ENCODE assay signal across 8 cellular contexts in genomic region chr7:50793115-50793946, GRCh38. TPM values are rescaled to one million over a fixed set of nuclear protein-coding genes. Genes with fewer than 3 reads are reported as not detected.
A peak's percentile ranks its signal among the peaks of the same experiment; 100 is the strongest.
DNase-seq lines count a peak whose midpoint lies in the region; ATAC-seq and TF ChIP-seq lines count a peak whose summit lies in the region.

No MANE protein-coding gene starts in this region.

- H3K4me3 ChIP-seq in PC-9 = peak overlapping the region; percentile 73; the same call in 1 of the 2 replicates
- peak overlapping the region in 11 of 12 donors; percentile 36 to 94 (median 70) for H3K4me3 ChIP-seq in heart left ventricle

- peaks cover 57% of the 10 kb centered on the region for H3K27me3 Mint-ChIP-seq in activated naive CD8-positive, alpha-beta T cell treated with anti-CD3 and anti-CD28 coated beads, Interleukin-2, amount 10 ng/mL, durations not matched to agents 7 days and 5 days

- 1 to 2% (median 1%) methylated on average over 10 to 113 of the region's 113 CpGs for WGBS in heart left ventricle, 4 donors

- H3K27ac Mint-ChIP-seq in activated naive CD8-positive, alpha-beta T cell treated with anti-CD3 and anti-CD28 coated beads, Interleukin-2, amount 10 ng/mL, durations not matched to agents 7 days and 5 days = no peak overlapping the region

- POLR2A ChIA-PET in PC-9 (lab: Charles Lee; ENCODE audit: unreplicated experiment) = no interaction called here
- POLR2A ChIA-PET in activated naive CD8-positive, alpha-beta T cell treated with anti-CD3 and anti-CD28 coated beads, Interleukin-2, amount 10 ng/mL, durations not matched to agents 7 days and 5 days (lab: Charles Lee) = no interaction called here

- BruUV-seq in PC-9 (replicated peaks; lab: Mats Ljungman, UMichigan) = TSS peak; percentile 39

- TF ChIP-seq CTCF in PC-9 (conservative IDR thresholded peaks at IDR 0.05) (no peak), heart left ventricle (IDR thresholded peaks at IDR 0.05) (peak in 1 of 12 donors; percentile 1)

- peak overlapping the region; percentile 44 for H3K4me3 Mint-ChIP-seq in activated naive CD8-positive, alpha-beta T cell treated with anti-CD3 and anti-CD28 coated beads, Interleukin-2, amount 10 ng/mL, durations not matched to agents 7 days and 5 days

- H3F3A ChIP-seq in PC-9 (ENCODE audit: insufficient read depth, low read depth) = peaks cover 20% of the 10 kb centered on the region; the same call in 1 of the 2 replicates

- peaks cover 3% of the 10 kb centered on the region for H3K4me1 Mint-ChIP-seq in activated naive CD8-positive, alpha-beta T cell treated with anti-CD3 and anti-CD28 coated beads, Interleukin-2, amount 10 ng/mL, durations not matched to agents 7 days and 5 days

- intact Hi-C loops in PC-9 (cut with micrococcal nuclease; ENCODE audit: unreplicated experiment) = loop anchor here (2.0 to 10.0 kb wide), 5 partner anchors 39 to 581 kb away; no protein-coding TSS in a partner anchor
- intact Hi-C loops in heart left ventricle (cut with DNase I) = loop anchor here in 6 of 10 donors (2.0 to 10.0 kb wide), 8 partner anchors 164 to 351 kb away; no protein-coding TSS in a partner anchor
- intact Hi-C loops in posterior vena cava (cut with DNase I) = loop anchor here in 1 of 2 donors (10.0 kb wide), 1 partner anchor 271 kb away; no protein-coding TSS in a partner anchor

- no peaks in the 10 kb centered on the region for H3K36me3 Mint-ChIP-seq in activated naive CD8-positive, alpha-beta T cell treated with anti-CD3 and anti-CD28 coated beads, Interleukin-2, amount 10 ng/mL, durations not matched to agents 7 days and 5 days

- peaks cover 34% of the 10 kb centered on the region for H4K20me1 ChIP-seq in PC-9 (ENCODE audit: insufficient read depth)

- peak in 1 of 2 donors; percentile 20 for TF ChIP-seq POLR2A in heart left ventricle (IDR thresholded peaks at IDR 0.05)

- peak overlapping the region; percentile 71 for H3K4me2 ChIP-seq in PC-9

- no peaks in the 10 kb centered on the region for H3K9me2 ChIP-seq in PC-9 (ENCODE audit: insufficient read depth)

- H3K27ac ChIP-seq in PC-9 (no peak overlapping the region), heart left ventricle (peak overlapping the region; percentile 64 to 94 (median 85))

- H3K36me3 ChIP-seq in PC-9 (ENCODE audit: low read depth) = peaks cover 9% of the 10 kb centered on the region; the same call in 1 of the 2 replicates
- no peaks in the 10 kb centered on the region for H3K36me3 ChIP-seq in heart left ventricle

- in situ Hi-C loops in G401 (cut with HindIII; ENCODE audit: low sequenced_read_pairs) = no loop called here

- peaks cover 40% of the 10 kb centered on the region for H3K79me2 ChIP-seq in PC-9 (ENCODE audit: low read depth)

- no peaks in the 10 kb centered on the region for H3K9me3 Mint-ChIP-seq in activated naive CD8-positive, alpha-beta T cell treated with anti-CD3 and anti-CD28 coated beads, Interleukin-2, amount 10 ng/mL, durations not matched to agents 7 days and 5 days

- H2AFZ ChIP-seq in PC-9 = peak overlapping the region; percentile 53; the same call in 1 of the 2 replicates

- CTCF ChIA-PET in PC-9 (lab: Charles Lee) = no interaction called here

- peak; percentile 36 for DNase-seq in NCI-H2029 (lab: John Stamatoyannopoulos, UW)
- DNase-seq in NCI-H2029 treated with DMSO at 0.1 percent for 48 hours (lab: John Stamatoyannopoulos, UW) = no peak
- DNase-seq in PC-9 = peak in 1 of 2 experiments; percentile 72
- DNase-seq in activated naive CD8-positive, alpha-beta T cell treated with anti-CD3 and anti-CD28 coated beads, Interleukin-2, amount 10 ng/mL, durations not matched to agents 7 days and 5 days = peak; percentile 53
- DNase-seq in heart left ventricle = peak; percentile 82 to 87 (median 84)
- peak; percentile 88 for DNase-seq in posterior vena cava (ENCODE audit: low spot score)
- no peak for DNase-seq in G401 (ENCODE audit: low spot score)

- H3K27me3 ChIP-seq in PC-9 (ENCODE audit: insufficient read depth, low read depth) = no peaks in the 10 kb centered on the region
- H3K27me3 ChIP-seq in heart left ventricle = no peaks in the 10 kb centered on the region

- peaks cover 14% of the 10 kb centered on the region; the same call in 1 of the 2 replicates for H3K9me3 ChIP-seq in PC-9 (ENCODE audit: insufficient read depth, low read depth)
- peaks cover 0 to 1% (median 0%) of the 10 kb centered on the region in 12 donors for H3K9me3 ChIP-seq in heart left ventricle

- ATAC-seq in activated naive CD8-positive, alpha-beta T cell treated with anti-CD3 and anti-CD28 coated beads, Interleukin-2, amount 10 ng/mL, durations not matched to agents 7 days and 5 days (ENCODE audit: low read depth) = peak; percentile 56
- ATAC-seq in heart left ventricle (peak; percentile 44 to 88 (median 76)), HG02981 (IDR thresholded peaks at IDR 0.05; ENCODE audit: unreplicated experiment) (no peak)

- H3K4me1 ChIP-seq in PC-9 (replicated peaks; ENCODE audit: insufficient read depth) = peaks cover 24% of the 10 kb centered on the region
- peaks cover 3 to 46% (median 27%) of the 10 kb centered on the region in 12 donors for H3K4me1 ChIP-seq in heart left ventricle

RNA-seq across cellular contexts. Expression of gene GRB10, which starts 10.6 kb away (rescaled TPM):
- total RNA-seq in PC-9 (2021) (47.9 and 55.8 TPM in 2 replicates), heart left ventricle (10 to 100 TPM; 20.4 to 38.2 (median 29.1) TPM), posterior vena cava (10 to 100 TPM; 45.4 to 52.6 TPM)
- 1 to 10 TPM; 1.4 to 1.8 TPM for total RNA-seq in activated naive CD8-positive, alpha-beta T cell treated with anti-CD3 and anti-CD28 coated beads, Interleukin-2, amount 10 ng/mL, durations not matched to agents 7 days and 5 days
- 10 to 100 TPM; 14.7 to 21.1 TPM for polyA plus RNA-seq in heart left ventricle
- total RNA-seq in G401 (2014; rRNA removed; shearing (Covaris generic)) = not detected in 2 replicates

Comparison
In these comparisons a context has a peak if more than half of its experiments do, and no peak if none do; other contexts are left out.
1. DNase-seq: peak in NCI-H2029 (single experiment), activated naive CD8-positive, alpha-beta T cell treated with anti-CD3 and anti-CD28 coated beads, Interleukin-2, amount 10 ng/mL, durations not matched to agents 7 days and 5 days (single experiment), heart left ventricle (5 of 5) and posterior vena cava (single experiment); none in NCI-H2029 treated with DMSO at 0.1 percent for 48 hours (single experiment) and G401 (single experiment).
2. RNA of gene GRB10, which starts 10.6 kb away (total RNA-seq): 45.4 to 52.6 TPM in posterior vena cava, 47.9 to 55.8 TPM in PC-9 and 20.4 to 38.2 TPM in heart left ventricle; 1.4 to 1.8 TPM in activated naive CD8-positive, alpha-beta T cell treated with anti-CD3 and anti-CD28 coated beads, Interleukin-2, amount 10 ng/mL, durations not matched to agents 7 days and 5 days and not detected in G401; every median in the first group is over 4 times any median in the second.